In genomic region chr6:3402310-3403243, GRCh38 we compare ENCODE assay signal across 1 cellular context.
TF ChIP-seq lines count a peak whose summit lies in the region.

No MANE protein-coding gene starts in this region.

TF ChIP-seq in WTC11, 78 proteins besides CTCF, POLR2A, EP300 and RAD21:
- TF ChIP-seq GTF2I (CRISPR knock-in tag; conservative IDR thresholded peaks at IDR 0.05) (no peak), PRDM15 (CRISPR knock-in tag; IDR thresholded peaks at IDR 0.05) (no peak), NFE2L1 (CRISPR knock-in tag; IDR thresholded peaks at IDR 0.05) (no peak), CBFB (CRISPR knock-in tag; IDR thresholded peaks at IDR 0.05; ENCODE audit: low read depth) (no peak), FOXK1 (CRISPR knock-in tag; IDR thresholded peaks at IDR 0.05) (no peak), ARID4B (CRISPR knock-in tag; IDR thresholded peaks at IDR 0.05; ENCODE audit: borderline replicate concordance) (no peak), TP53 (CRISPR knock-in tag; IDR thresholded peaks at IDR 0.05) (no peak), ZNF671 (CRISPR knock-in tag; IDR thresholded peaks at IDR 0.05) (no peak), FOXJ3 (CRISPR knock-in tag; IDR thresholded peaks at IDR 0.05; ENCODE audit: borderline replicate concordance) (no peak), ZNF396 (CRISPR knock-in tag; IDR thresholded peaks at IDR 0.05; ENCODE audit: borderline replicate concordance) (no peak)
